22 cellular contexts compared by ENCODE assay signal in the genomic region with DNA sequence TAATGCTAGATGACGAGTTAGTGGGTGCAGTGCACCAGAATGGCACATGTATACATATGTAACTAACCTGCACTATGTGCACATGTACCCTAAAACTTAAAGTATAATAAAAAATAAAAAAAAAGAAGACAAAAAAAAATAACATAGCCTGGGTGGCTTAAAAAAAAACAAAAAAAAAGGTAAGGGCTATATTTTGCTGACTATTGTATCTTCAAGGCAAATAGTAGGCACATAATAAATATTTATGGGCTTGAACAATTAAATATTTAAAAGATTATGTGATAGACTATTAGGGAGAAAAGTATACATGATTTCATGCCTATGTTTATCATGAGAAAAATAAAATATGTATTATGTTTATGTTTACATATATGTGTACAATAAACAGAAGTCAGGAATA.
DNase-seq lines count a peak whose midpoint lies in the region; ATAC-seq, FAIRE-seq and TF ChIP-seq lines count a peak whose summit lies in the region.
"Had no signal": no experiment of that assay in that cellular context is flagged by ENCODE, and none has a peak within 500 bp of the region (broad histone marks: within the 10 kb centered on the region; RNA-seq: fewer than 3 reads in every experiment).

No MANE protein-coding gene starts in this region.

- BruUV-seq in HepG2 (replicated peaks; lab: Mats Ljungman, UMichigan) = no TSS peak

- H4K8ac ChIP-seq in mesenchymal stem cell (ENCODE audit: low read length) = no peak overlapping the region

- H4K20me1 ChIP-seq in HepG2 (ENCODE audit: insufficient read depth, low read length) = no peaks in the 10 kb centered on the region
- H4K20me1 ChIP-seq: BLaER1 had no signal

- DNase-seq in HepG2 (ENCODE audit: low spot score) (no peak), right lobe of liver (no peak), mesenchymal stem cell (no peak)
- no peak for DNase-seq in stimulated activated naive CD4-positive, alpha-beta T cell treated with Interleukin-2 at 50 U/mL for 16 hours (lab: John Stamatoyannopoulos, UW)
- DNase-seq: ACHN; BE2C; C1 segment of cervical spinal cord; CD4-positive, alpha-beta memory T cell; CD4-positive, CD25-positive, alpha-beta regulatory T cell; CD8-positive, alpha-beta memory T cell; COR-L47; DMS 273 treated with DMSO at 0.1 percent for 48 hours; DMS153; DMS79; DND-41; EL; GDM1 had no signal

- intact Hi-C loops in HepG2 (cut with micrococcal nuclease; ENCODE audit: unreplicated experiment) (no loop called here), right lobe of liver (cut with DNase I) (no loop called here)

- 0% methylated on average over 1 of the region's 1 CpG for WGBS in HepG2 (ENCODE audit: low lambda C conversion rate)
- WGBS in right lobe of liver (ENCODE audit: insufficient coverage, low coverage, low lambda C conversion rate, missing lambda C conversion rate) = 100% methylated on average over 1 of the region's 1 CpG
- WGBS in mesenchymal stem cell = no CpG with 5 or more reads among the region's 1 CpG

- CTCF ChIA-PET in HepG2 (lab: Yijun Ruan, JAX; ENCODE audit: low intra/inter-chr PET ratio, low total read pairs) = no interaction called here

- no peak overlapping the region for H2BK12ac ChIP-seq in mesenchymal stem cell (ENCODE audit: low read length in 2 of 2)

- in situ Hi-C loops in HepG2 (cut with HindIII; ENCODE audit: extremely low pct_ligation_motif_present, low pct_unique_long_range_greater_than_20kb) = no loop called here

- H3K18ac ChIP-seq in mesenchymal stem cell (ENCODE audit: low read depth in 1 of 2, low read length in 2 of 2) = no peak overlapping the region

- no peak overlapping the region for H3K23ac ChIP-seq in mesenchymal stem cell (ENCODE audit: low read length in 2 of 2)

- H4K91ac ChIP-seq in mesenchymal stem cell (ENCODE audit: low read length) = no peak overlapping the region

- TF ChIP-seq EP300 in HepG2 (IDR thresholded peaks at IDR 0.05; ENCODE audit: low read depth in 2 of 2, low read length in 2 of 2) (no peak), HepG2 (CRISPR knock-in tag; IDR thresholded peaks at IDR 0.05; ENCODE audit: borderline replicate concordance) (no peak)

- no peak overlapping the region for H3K14ac ChIP-seq in mesenchymal stem cell (ENCODE audit: low read length in 2 of 2)

- no peak overlapping the region for H3K4ac ChIP-seq in mesenchymal stem cell (ENCODE audit: low read depth in 1 of 2, low read length in 2 of 2)

- FAIRE-seq in HepG2 (lab: Jason Lieb, UNC) = no peak
- FAIRE-seq: GM12878, GM19239 had no signal

- H3K27ac ChIP-seq in HepG2 (ENCODE audit: extremely low read length, insufficient read depth, low read length) = no peak overlapping the region
- H3K27ac ChIP-seq in right lobe of liver = no peak overlapping the region
- H3K27ac ChIP-seq in VCaP = peak overlapping the region; percentile 85
- no peak overlapping the region for H3K27ac ChIP-seq in mesenchymal stem cell (ENCODE audit: low read length, poor library complexity, severe bottlenecking)
- H3K27ac ChIP-seq: 22Rv1, BLaER1 had no signal

- no peak overlapping the region for H2BK15ac ChIP-seq in mesenchymal stem cell (ENCODE audit: low read depth, poor library complexity, severe bottlenecking)

- no peak for ATAC-seq in HepG2
- no peak for ATAC-seq in right lobe of liver
- ATAC-seq: GM12878 had no signal

- no peak for TF ChIP-seq RAD21 in HepG2 (CRISPR knock-in tag; IDR thresholded peaks at IDR 0.05)

- H3K4me2 ChIP-seq in HepG2 (ENCODE audit: low read depth, low read length) (no peak overlapping the region), mesenchymal stem cell (ENCODE audit: low read length, poor library complexity, severe bottlenecking) (no peak overlapping the region)
- H3K4me2 ChIP-seq: BLaER1 had no signal

- H2AK5ac ChIP-seq in mesenchymal stem cell (ENCODE audit: low read length, severe bottlenecking) = no peak overlapping the region

- TF ChIP-seq CTCF in HepG2 (CRISPR knock-in tag; IDR thresholded peaks at IDR 0.05) (no peak), right lobe of liver (IDR thresholded peaks at IDR 0.05) (no peak), VCaP (conservative IDR thresholded peaks at IDR 0.05) (no peak)

- POLR2A ChIA-PET in HepG2 (lab: Yijun Ruan, JAX) = no interaction called here

- peaks cover 15% of the 10 kb centered on the region for H3K4me1 ChIP-seq in HepG2 (ENCODE audit: insufficient read depth, low read length)
- H3K4me1 ChIP-seq in right lobe of liver = no peaks in the 10 kb centered on the region
- peaks cover 4% of the 10 kb centered on the region for H3K4me1 ChIP-seq in mesenchymal stem cell (ENCODE audit: control insufficient read depth, insufficient read depth, low read depth, low read length)
- H3K4me1 ChIP-seq: BE2C, BLaER1 had no signal

- H3K27me3 ChIP-seq in HepG2 (ENCODE audit: control insufficient read depth in 1 of 2, insufficient read depth in 2 of 2, low read length in 2 of 2) (no peaks in the 10 kb centered on the region), right lobe of liver (no peaks in the 10 kb centered on the region), mesenchymal stem cell (ENCODE audit: control insufficient read depth in 1 of 2, insufficient read depth in 1 of 2, low read length in 2 of 2) (no peaks in the 10 kb centered on the region)
- H3K27me3 ChIP-seq: BE2C, BLaER1 had no signal

- H3K79me1 ChIP-seq in mesenchymal stem cell (replicated peaks; ENCODE audit: low read length, poor library complexity, severe bottlenecking) = no peaks in the 10 kb centered on the region

- no peak overlapping the region for H2BK120ac ChIP-seq in mesenchymal stem cell (ENCODE audit: low read depth, low read length)

- H3K36me3 ChIP-seq in HepG2 (replicated peaks in 1 of 2; ENCODE audit: control insufficient read depth in 1 of 2, insufficient read depth in 2 of 2, low read length in 2 of 2) (no peaks in the 10 kb centered on the region), right lobe of liver (no peaks in the 10 kb centered on the region), mesenchymal stem cell (ENCODE audit: control insufficient read depth in 1 of 2, insufficient read depth in 2 of 2, low read depth in 1 of 2, low read length in 2 of 2) (no peaks in the 10 kb centered on the region)
- H3K36me3 ChIP-seq: BE2C, BLaER1 had no signal

- TF ChIP-seq POLR2A in HepG2 (IDR thresholded peaks at IDR 0.05; ENCODE audit: insufficient read depth in 1 of 2, low read depth in 2 of 2, low read length in 2 of 2) = no peak
- TF ChIP-seq POLR2A in right lobe of liver (IDR thresholded peaks at IDR 0.05) = no peak

- H2AFZ ChIP-seq in HepG2 (ENCODE audit: low read length) (no peak overlapping the region), mesenchymal stem cell (ENCODE audit: low read depth, low read length) (no peak overlapping the region)

- H3K4me3 ChIP-seq in HepG2 (replicated peaks in 1 of 3; ENCODE audit: insufficient read depth in 1 of 3, low read depth in 2 of 3, low read length in 3 of 3) (no peak overlapping the region), right lobe of liver (no peak overlapping the region), mesenchymal stem cell (ENCODE audit: insufficient read depth in 1 of 2, low read depth in 1 of 2, low read length in 2 of 2) (no peak overlapping the region)
- H3K4me3 ChIP-seq: BLaER1, GM12878 had no signal

- no peak overlapping the region for H2BK5ac ChIP-seq in mesenchymal stem cell (ENCODE audit: low read depth, low read length, poor library complexity, severe bottlenecking)

- H3K79me2 ChIP-seq in HepG2 (ENCODE audit: insufficient read depth, low read length) = no peaks in the 10 kb centered on the region

- H3K9ac ChIP-seq in HepG2 (ENCODE audit: insufficient read depth, low read depth, low read length) (no peak overlapping the region), mesenchymal stem cell (ENCODE audit: low read length) (no peak overlapping the region)
- H3K9ac ChIP-seq: BLaER1 had no signal

- no peaks in the 10 kb centered on the region for H3K9me3 ChIP-seq in HepG2 (ENCODE audit: low read length)
- H3K9me3 ChIP-seq in right lobe of liver = no peaks in the 10 kb centered on the region
- no peaks in the 10 kb centered on the region for H3K9me3 ChIP-seq in mesenchymal stem cell (ENCODE audit: control insufficient read depth, low read length)
- H3K9me3 ChIP-seq: BE2C, BLaER1 had no signal

TF ChIP-seq in HepG2, 621 proteins besides CTCF, POLR2A, EP300 and RAD21 (continues in another document):
- TF ChIP-seq, protein P1, sequence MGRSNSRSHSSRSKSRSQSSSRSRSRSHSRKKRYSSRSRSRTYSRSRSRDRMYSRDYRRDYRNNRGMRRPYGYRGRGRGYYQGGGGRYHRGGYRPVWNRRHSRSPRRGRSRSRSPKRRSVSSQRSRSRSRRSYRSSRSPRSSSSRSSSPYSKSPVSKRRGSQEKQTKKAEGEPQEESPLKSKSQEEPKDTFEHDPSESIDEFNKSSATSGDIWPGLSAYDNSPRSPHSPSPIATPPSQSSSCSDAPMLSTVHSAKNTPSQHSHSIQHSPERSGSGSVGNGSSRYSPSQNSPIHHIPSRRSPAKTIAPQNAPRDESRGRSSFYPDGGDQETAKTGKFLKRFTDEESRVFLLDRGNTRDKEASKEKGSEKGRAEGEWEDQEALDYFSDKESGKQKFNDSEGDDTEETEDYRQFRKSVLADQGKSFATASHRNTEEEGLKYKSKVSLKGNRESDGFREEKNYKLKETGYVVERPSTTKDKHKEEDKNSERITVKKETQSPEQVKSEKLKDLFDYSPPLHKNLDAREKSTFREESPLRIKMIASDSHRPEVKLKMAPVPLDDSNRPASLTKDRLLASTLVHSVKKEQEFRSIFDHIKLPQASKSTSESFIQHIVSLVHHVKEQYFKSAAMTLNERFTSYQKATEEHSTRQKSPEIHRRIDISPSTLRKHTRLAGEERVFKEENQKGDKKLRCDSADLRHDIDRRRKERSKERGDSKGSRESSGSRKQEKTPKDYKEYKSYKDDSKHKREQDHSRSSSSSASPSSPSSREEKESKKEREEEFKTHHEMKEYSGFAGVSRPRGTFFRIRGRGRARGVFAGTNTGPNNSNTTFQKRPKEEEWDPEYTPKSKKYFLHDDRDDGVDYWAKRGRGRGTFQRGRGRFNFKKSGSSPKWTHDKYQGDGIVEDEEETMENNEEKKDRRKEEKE (IDR thresholded peaks at IDR 0.05) = no peak
